In the genomic region with DNA sequence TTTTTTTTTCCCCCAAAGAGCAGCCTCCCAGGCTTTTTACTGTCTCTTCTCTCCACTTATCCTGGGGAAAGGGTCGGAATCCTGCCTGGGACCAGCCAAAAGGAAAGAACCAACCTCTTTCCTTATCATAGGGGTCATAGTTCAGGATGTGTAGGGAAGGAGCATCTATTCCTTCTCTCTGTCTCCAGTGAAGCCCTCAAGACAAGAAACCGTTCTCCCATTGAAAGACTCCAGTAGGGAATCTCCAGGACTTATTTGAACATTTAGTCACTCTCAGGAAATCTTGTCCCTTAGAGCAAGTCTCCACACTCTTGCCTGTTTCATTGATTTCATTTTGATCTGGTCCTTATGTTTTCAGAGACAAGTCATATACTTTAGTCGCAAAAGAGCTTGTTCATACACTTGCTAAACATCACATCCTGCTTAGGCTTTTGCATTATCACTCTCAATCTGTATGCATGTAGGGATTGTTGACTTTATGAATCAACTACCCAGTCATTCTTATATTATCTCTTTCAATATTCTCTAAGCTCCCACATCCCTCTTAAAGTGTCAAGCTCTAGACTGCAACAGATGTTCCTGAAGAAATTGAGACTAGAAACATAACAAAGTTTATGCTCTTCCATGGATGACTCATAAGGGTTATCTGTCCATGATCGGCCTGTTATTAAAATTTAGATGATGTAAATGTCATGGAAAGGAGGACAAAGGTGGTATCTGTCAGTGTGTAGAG, we compare ENCODE assay signal across 1 cellular context.
TF ChIP-seq lines count a peak whose summit lies in the region.

No MANE protein-coding gene starts in this region.

TF ChIP-seq in HepG2, 621 proteins besides CTCF, POLR2A, EP300 and RAD21:
- TF ChIP-seq, protein P1, sequence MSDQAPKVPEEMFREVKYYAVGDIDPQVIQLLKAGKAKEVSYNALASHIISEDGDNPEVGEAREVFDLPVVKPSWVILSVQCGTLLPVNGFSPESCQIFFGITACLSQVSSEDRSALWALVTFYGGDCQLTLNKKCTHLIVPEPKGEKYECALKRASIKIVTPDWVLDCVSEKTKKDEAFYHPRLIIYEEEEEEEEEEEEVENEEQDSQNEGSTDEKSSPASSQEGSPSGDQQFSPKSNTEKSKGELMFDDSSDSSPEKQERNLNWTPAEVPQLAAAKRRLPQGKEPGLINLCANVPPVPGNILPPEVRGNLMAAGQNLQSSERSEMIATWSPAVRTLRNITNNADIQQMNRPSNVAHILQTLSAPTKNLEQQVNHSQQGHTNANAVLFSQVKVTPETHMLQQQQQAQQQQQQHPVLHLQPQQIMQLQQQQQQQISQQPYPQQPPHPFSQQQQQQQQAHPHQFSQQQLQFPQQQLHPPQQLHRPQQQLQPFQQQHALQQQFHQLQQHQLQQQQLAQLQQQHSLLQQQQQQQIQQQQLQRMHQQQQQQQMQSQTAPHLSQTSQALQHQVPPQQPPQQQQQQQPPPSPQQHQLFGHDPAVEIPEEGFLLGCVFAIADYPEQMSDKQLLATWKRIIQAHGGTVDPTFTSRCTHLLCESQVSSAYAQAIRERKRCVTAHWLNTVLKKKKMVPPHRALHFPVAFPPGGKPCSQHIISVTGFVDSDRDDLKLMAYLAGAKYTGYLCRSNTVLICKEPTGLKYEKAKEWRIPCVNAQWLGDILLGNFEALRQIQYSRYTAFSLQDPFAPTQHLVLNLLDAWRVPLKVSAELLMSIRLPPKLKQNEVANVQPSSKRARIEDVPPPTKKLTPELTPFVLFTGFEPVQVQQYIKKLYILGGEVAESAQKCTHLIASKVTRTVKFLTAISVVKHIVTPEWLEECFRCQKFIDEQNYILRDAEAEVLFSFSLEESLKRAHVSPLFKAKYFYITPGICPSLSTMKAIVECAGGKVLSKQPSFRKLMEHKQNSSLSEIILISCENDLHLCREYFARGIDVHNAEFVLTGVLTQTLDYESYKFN (CRISPR knock-in tag; conservative IDR thresholded peaks at IDR 0.05): no peak
- TF ChIP-seq ATF7-NPFF (CRISPR knock-in tag; IDR thresholded peaks at IDR 0.05; ENCODE audit: low read depth) (no peak), NAIF1 (CRISPR knock-in tag; IDR thresholded peaks at IDR 0.05; ENCODE audit: borderline replicate concordance) (no peak), RXRA (CRISPR knock-in tag; IDR thresholded peaks at IDR 0.05) (no peak), ATF7 (IDR thresholded peaks at IDR 0.05) (no peak), ATF7 (CRISPR knock-in tag; IDR thresholded peaks at IDR 0.05) (no peak), NPAS2 (CRISPR knock-in tag; IDR thresholded peaks at IDR 0.05; ENCODE audit: borderline replicate concordance) (no peak), ZNF10 (CRISPR knock-in tag; IDR thresholded peaks at IDR 0.05; ENCODE audit: borderline replicate concordance, low read depth) (no peak)
- TF ChIP-seq, protein P2, sequence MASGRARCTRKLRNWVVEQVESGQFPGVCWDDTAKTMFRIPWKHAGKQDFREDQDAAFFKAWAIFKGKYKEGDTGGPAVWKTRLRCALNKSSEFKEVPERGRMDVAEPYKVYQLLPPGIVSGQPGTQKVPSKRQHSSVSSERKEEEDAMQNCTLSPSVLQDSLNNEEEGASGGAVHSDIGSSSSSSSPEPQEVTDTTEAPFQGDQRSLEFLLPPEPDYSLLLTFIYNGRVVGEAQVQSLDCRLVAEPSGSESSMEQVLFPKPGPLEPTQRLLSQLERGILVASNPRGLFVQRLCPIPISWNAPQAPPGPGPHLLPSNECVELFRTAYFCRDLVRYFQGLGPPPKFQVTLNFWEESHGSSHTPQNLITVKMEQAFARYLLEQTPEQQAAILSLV (CRISPR knock-in tag; IDR thresholded peaks at IDR 0.05; ENCODE audit: borderline replicate concordance): no peak
- TF ChIP-seq, protein P3, sequence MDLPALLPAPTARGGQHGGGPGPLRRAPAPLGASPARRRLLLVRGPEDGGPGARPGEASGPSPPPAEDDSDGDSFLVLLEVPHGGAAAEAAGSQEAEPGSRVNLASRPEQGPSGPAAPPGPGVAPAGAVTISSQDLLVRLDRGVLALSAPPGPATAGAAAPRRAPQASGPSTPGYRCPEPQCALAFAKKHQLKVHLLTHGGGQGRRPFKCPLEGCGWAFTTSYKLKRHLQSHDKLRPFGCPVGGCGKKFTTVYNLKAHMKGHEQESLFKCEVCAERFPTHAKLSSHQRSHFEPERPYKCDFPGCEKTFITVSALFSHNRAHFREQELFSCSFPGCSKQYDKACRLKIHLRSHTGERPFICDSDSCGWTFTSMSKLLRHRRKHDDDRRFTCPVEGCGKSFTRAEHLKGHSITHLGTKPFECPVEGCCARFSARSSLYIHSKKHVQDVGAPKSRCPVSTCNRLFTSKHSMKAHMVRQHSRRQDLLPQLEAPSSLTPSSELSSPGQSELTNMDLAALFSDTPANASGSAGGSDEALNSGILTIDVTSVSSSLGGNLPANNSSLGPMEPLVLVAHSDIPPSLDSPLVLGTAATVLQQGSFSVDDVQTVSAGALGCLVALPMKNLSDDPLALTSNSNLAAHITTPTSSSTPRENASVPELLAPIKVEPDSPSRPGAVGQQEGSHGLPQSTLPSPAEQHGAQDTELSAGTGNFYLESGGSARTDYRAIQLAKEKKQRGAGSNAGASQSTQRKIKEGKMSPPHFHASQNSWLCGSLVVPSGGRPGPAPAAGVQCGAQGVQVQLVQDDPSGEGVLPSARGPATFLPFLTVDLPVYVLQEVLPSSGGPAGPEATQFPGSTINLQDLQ (CRISPR knock-in tag; IDR thresholded peaks at IDR 0.05): no peak
